ENCODE assay signal across 1 cellular context in the genomic region with DNA sequence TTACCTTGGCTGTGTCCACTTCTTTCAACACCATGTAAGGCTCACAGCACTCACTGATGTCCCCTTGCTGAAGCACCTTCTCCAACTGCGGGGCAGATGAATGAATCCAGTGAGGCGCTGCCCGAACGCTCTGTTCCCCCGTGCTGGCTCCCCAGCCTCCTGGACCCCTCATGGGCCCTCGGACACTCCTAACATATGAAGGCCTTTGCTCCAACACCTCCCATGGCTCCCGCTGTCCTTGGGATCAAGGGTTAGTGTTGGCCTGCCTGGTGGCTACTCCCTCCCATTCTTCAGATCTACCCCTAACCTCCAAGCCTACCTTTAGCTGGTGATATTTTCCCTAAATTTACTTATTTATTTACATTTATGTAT.
TF ChIP-seq lines count a peak whose summit lies in the region.

No MANE protein-coding gene starts in this region.

TF ChIP-seq in HepG2, 621 proteins besides CTCF, POLR2A, EP300 and RAD21 (continues in another document):
- TF ChIP-seq, protein P1, sequence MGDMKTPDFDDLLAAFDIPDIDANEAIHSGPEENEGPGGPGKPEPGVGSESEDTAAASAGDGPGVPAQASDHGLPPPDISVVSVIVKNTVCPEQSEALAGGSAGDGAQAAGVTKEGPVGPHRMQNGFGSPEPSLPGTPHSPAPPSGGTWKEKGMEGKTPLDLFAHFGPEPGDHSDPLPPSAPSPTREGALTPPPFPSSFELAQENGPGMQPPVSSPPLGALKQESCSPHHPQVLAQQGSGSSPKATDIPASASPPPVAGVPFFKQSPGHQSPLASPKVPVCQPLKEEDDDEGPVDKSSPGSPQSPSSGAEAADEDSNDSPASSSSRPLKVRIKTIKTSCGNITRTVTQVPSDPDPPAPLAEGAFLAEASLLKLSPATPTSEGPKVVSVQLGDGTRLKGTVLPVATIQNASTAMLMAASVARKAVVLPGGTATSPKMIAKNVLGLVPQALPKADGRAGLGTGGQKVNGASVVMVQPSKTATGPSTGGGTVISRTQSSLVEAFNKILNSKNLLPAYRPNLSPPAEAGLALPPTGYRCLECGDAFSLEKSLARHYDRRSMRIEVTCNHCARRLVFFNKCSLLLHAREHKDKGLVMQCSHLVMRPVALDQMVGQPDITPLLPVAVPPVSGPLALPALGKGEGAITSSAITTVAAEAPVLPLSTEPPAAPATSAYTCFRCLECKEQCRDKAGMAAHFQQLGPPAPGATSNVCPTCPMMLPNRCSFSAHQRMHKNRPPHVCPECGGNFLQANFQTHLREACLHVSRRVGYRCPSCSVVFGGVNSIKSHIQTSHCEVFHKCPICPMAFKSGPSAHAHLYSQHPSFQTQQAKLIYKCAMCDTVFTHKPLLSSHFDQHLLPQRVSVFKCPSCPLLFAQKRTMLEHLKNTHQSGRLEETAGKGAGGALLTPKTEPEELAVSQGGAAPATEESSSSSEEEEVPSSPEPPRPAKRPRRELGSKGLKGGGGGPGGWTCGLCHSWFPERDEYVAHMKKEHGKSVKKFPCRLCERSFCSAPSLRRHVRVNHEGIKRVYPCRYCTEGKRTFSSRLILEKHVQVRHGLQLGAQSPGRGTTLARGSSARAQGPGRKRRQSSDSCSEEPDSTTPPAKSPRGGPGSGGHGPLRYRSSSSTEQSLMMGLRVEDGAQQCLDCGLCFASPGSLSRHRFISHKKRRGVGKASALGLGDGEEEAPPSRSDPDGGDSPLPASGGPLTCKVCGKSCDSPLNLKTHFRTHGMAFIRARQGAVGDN (CRISPR knock-in tag; IDR thresholded peaks at IDR 0.05) = peak; percentile 8; the same call in 1 of the 2 replicates
- TF ChIP-seq ZSCAN21 (CRISPR knock-in tag; IDR thresholded peaks at IDR 0.05; ENCODE audit: borderline replicate concordance) (0 out of 2 replicates have a peak, but pooled peaks have one; percentile 1), ZNF432 (CRISPR knock-in tag; IDR thresholded peaks at IDR 0.05; ENCODE audit: borderline replicate concordance) (no peak), ZFP91 (CRISPR knock-in tag; IDR thresholded peaks at IDR 0.05; ENCODE audit: borderline replicate concordance) (0 out of 2 replicates have a peak, but pooled peaks have one; percentile 2), PLRG1 (conservative IDR thresholded peaks at IDR 0.05) (no peak), ATM (IDR thresholded peaks at IDR 0.05; ENCODE audit: borderline replicate concordance) (no peak), TARDBP (CRISPR knock-in tag; IDR thresholded peaks at IDR 0.05) (0 out of 2 replicates have a peak, but pooled peaks have one; percentile 23), YY1 (IDR thresholded peaks at IDR 0.05; ENCODE audit: insufficient read depth, insufficient replicate concordance, low read depth, low read length) (no peak), SMAD1 (CRISPR knock-in tag; IDR thresholded peaks at IDR 0.05; ENCODE audit: borderline replicate concordance, low read depth) (0 out of 2 replicates have a peak, but pooled peaks have one; percentile 9), ERF (CRISPR knock-in tag; IDR thresholded peaks at IDR 0.05) (0 out of 2 replicates have a peak, but pooled peaks have one; percentile 9), ZNF44 (CRISPR knock-in tag; IDR thresholded peaks at IDR 0.05) (0 out of 2 replicates have a peak, but pooled peaks have one; percentile 41), ZSCAN25 (CRISPR knock-in tag; IDR thresholded peaks at IDR 0.05) (no peak), ZNF441 (CRISPR knock-in tag; IDR thresholded peaks at IDR 0.05; ENCODE audit: borderline replicate concordance) (0 out of 2 replicates have a peak, but pooled peaks have one; percentile 1), CENPBD1 (CRISPR knock-in tag; IDR thresholded peaks at IDR 0.05; ENCODE audit: borderline replicate concordance, low read depth) (no peak), ZNF317 (CRISPR knock-in tag; IDR thresholded peaks at IDR 0.05) (no peak), ZNF160 (CRISPR knock-in tag; IDR thresholded peaks at IDR 0.05) (0 out of 2 replicates have a peak, but pooled peaks have one; percentile 10), AGO1 (IDR thresholded peaks at IDR 0.05; ENCODE audit: low read depth, low read length, poor library complexity, severe bottlenecking) (peak; percentile 17), ZFP37 (CRISPR knock-in tag; IDR thresholded peaks at IDR 0.05; ENCODE audit: borderline replicate concordance) (no peak), PBX2 (CRISPR knock-in tag; IDR thresholded peaks at IDR 0.05) (no peak), PHF21A (CRISPR knock-in tag; IDR thresholded peaks at IDR 0.05) (0 out of 2 replicates have a peak, but pooled peaks have one; percentile 2), ZSCAN31 (CRISPR knock-in tag; IDR thresholded peaks at IDR 0.05; ENCODE audit: low read depth) (no peak)
- TF ChIP-seq, protein P2, sequence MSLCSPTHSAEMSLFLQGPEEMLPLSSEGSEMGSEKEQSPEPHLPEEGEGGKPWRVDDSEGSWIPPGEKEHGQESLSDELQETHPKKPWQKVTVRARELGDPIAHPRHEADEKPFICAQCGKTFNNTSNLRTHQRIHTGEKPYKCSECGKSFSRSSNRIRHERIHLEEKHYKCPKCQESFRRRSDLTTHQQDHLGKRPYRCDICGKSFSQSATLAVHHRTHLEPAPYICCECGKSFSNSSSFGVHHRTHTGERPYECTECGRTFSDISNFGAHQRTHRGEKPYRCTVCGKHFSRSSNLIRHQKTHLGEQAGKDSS (CRISPR knock-in tag; IDR thresholded peaks at IDR 0.05; ENCODE audit: borderline replicate concordance, low read depth) = 0 out of 2 replicates have a peak, but pooled peaks have one; percentile 8
- TF ChIP-seq, protein P3, sequence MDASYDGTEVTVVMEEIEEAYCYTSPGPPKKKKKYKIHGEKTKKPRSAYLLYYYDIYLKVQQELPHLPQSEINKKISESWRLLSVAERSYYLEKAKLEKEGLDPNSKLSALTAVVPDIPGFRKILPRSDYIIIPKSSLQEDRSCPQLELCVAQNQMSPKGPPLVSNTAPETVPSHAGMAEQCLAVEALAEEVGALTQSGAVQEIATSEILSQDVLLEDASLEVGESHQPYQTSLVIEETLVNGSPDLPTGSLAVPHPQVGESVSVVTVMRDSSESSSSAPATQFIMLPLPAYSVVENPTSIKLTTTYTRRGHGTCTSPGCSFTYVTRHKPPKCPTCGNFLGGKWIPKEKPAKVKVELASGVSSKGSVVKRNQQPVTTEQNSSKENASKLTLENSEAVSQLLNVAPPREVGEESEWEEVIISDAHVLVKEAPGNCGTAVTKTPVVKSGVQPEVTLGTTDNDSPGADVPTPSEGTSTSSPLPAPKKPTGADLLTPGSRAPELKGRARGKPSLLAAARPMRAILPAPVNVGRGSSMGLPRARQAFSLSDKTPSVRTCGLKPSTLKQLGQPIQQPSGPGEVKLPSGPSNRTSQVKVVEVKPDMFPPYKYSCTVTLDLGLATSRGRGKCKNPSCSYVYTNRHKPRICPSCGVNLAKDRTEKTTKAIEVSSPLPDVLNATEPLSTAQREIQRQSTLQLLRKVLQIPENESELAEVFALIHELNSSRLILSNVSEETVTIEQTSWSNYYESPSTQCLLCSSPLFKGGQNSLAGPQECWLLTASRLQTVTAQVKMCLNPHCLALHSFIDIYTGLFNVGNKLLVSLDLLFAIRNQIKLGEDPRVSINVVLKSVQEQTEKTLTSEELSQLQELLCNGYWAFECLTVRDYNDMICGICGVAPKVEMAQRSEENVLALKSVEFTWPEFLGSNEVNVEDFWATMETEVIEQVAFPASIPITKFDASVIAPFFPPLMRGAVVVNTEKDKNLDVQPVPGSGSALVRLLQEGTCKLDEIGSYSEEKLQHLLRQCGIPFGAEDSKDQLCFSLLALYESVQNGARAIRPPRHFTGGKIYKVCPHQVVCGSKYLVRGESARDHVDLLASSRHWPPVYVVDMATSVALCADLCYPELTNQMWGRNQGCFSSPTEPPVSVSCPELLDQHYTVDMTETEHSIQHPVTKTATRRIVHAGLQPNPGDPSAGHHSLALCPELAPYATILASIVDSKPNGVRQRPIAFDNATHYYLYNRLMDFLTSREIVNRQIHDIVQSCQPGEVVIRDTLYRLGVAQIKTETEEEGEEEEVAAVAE (CRISPR knock-in tag; IDR thresholded peaks at IDR 0.05; ENCODE audit: borderline replicate concordance) = no peak
- TF ChIP-seq, protein P4, sequence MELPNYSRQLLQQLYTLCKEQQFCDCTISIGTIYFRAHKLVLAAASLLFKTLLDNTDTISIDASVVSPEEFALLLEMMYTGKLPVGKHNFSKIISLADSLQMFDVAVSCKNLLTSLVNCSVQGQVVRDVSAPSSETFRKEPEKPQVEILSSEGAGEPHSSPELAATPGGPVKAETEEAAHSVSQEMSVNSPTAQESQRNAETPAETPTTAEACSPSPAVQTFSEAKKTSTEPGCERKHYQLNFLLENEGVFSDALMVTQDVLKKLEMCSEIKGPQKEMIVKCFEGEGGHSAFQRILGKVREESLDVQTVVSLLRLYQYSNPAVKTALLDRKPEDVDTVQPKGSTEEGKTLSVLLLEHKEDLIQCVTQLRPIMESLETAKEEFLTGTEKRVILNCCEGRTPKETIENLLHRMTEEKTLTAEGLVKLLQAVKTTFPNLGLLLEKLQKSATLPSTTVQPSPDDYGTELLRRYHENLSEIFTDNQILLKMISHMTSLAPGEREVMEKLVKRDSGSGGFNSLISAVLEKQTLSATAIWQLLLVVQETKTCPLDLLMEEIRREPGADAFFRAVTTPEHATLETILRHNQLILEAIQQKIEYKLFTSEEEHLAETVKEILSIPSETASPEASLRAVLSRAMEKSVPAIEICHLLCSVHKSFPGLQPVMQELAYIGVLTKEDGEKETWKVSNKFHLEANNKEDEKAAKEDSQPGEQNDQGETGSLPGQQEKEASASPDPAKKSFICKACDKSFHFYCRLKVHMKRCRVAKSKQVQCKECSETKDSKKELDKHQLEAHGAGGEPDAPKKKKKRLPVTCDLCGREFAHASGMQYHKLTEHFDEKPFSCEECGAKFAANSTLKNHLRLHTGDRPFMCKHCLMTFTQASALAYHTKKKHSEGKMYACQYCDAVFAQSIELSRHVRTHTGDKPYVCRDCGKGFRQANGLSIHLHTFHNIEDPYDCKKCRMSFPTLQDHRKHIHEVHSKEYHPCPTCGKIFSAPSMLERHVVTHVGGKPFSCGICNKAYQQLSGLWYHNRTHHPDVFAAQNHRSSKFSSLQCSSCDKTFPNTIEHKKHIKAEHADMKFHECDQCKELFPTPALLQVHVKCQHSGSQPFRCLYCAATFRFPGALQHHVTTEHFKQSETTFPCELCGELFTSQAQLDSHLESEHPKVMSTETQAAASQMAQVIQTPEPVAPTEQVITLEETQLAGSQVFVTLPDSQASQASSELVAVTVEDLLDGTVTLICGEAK (IDR thresholded peaks at IDR 0.05) = no peak
- TF ChIP-seq, protein P4 (CRISPR knock-in tag; IDR thresholded peaks at IDR 0.05) = 0 out of 2 replicates have a peak, but pooled peaks have one; percentile 15
